Comparison of ENCODE assay signal across 9 cellular contexts in genomic region chr17:78840530-78840779, GRCh38. TPM values are rescaled to one million over a fixed set of nuclear protein-coding genes. Genes with fewer than 3 reads are reported as not detected.
DNase-seq lines count a peak whose midpoint lies in the region; ATAC-seq, FAIRE-seq and TF ChIP-seq lines count a peak whose summit lies in the region.
"Had no signal": no experiment of that assay in that cellular context is flagged by ENCODE, and none has a peak within 500 bp of the region (broad histone marks: within the 10 kb centered on the region; RNA-seq: fewer than 3 reads in every experiment).

No MANE protein-coding gene starts in this region.

- H4K5ac ChIP-seq in H1 (ENCODE audit: insufficient read length, low read depth, low read length) = no peak overlapping the region

- no peak overlapping the region for H3K23ac ChIP-seq in H1 (ENCODE audit: insufficient read length)
- H3K23ac ChIP-seq in neuronal stem cell (ENCODE audit: low read depth, low read length, poor library complexity) = peak overlapping the region; percentile 75

- no peak overlapping the region for H2AK5ac ChIP-seq in H1 (ENCODE audit: low read depth, low read length)
- peak overlapping the region; percentile 82 for H2AK5ac ChIP-seq in neuronal stem cell (ENCODE audit: low read depth, low read length)

- H2BK120ac ChIP-seq in H1 (replicated peaks; ENCODE audit: low read depth, low read length) = no peak overlapping the region
- no peak overlapping the region for H2BK120ac ChIP-seq in neuronal stem cell (ENCODE audit: low read depth, low read length)

- H2BK12ac ChIP-seq in H1 (ENCODE audit: low read depth, low read length) = no peak overlapping the region
- no peak overlapping the region for H2BK12ac ChIP-seq in neuronal stem cell (ENCODE audit: low read length)

- H3K9me3 ChIP-seq in DND-41 (ENCODE audit: insufficient read depth, low read length, severe bottlenecking) = no peaks in the 10 kb centered on the region
- no peaks in the 10 kb centered on the region for H3K9me3 ChIP-seq in MM.1S (replicated peaks; ENCODE audit: insufficient read depth, low read length)
- no peaks in the 10 kb centered on the region for H3K9me3 ChIP-seq in H1 (ENCODE audit: insufficient read depth in 2 of 2, low read depth in 1 of 2, low read length in 1 of 2)
- no peaks in the 10 kb centered on the region for H3K9me3 ChIP-seq in neuronal stem cell (replicated peaks in 1 of 2; ENCODE audit: control insufficient read depth in 2 of 2, insufficient read depth in 1 of 2, low read depth in 1 of 2, low read length in 2 of 2)

- no peak for DNase-seq in DND-41
- DNase-seq in MM.1S = no peak
- no peak for DNase-seq in H1 (ENCODE audit: low read depth in 1 of 2, low spot score in 2 of 2)
- DNase-seq in neuronal stem cell (ENCODE audit: low spot score) = no peak
- no peak for DNase-seq in SHP77 (lab: John Stamatoyannopoulos, UW)
- DNase-seq in activated effector memory CD4-positive, alpha-beta T cell treated with anti-CD3 and anti-CD28 coated beads, Interleukin-2, amount 50 U/mL, for 16 hours = no peak

- TF ChIP-seq CTCF in DND-41 (IDR thresholded peaks at IDR 0.05; ENCODE audit: borderline replicate concordance, extremely low read depth, low read length, poor library complexity, severe bottlenecking) = no peak
- no peak for TF ChIP-seq CTCF in MM.1S (IDR thresholded peaks at IDR 0.05; ENCODE audit: low read length)
- TF ChIP-seq CTCF in H1 (IDR thresholded peaks at IDR 0.05; ENCODE audit: control extremely low read depth in 1 of 3, insufficient read depth in 1 of 3, low read depth in 1 of 3, low read length in 3 of 3) = no peak

- ATAC-seq in DND-41 (ENCODE audit: insufficient read depth, low read depth) = no peak
- ATAC-seq in HG03520 (IDR thresholded peaks at IDR 0.05; ENCODE audit: unreplicated experiment) = no peak
- ATAC-seq in GM18505 (IDR thresholded peaks at IDR 0.05; ENCODE audit: unreplicated experiment) = no peak

- no peak for TF ChIP-seq RAD21 in H1 (IDR thresholded peaks at IDR 0.05 in 1 of 2, conservative IDR thresholded peaks at IDR 0.05 in 1 of 2; ENCODE audit: low read depth in 2 of 2, low read length in 2 of 2)

- H3K79me2 ChIP-seq in DND-41 (ENCODE audit: insufficient read depth, low read length) (peaks cover 43% of the 10 kb centered on the region), MM.1S (ENCODE audit: low read length) (peaks cover 51% of the 10 kb centered on the region), H1 (ENCODE audit: control insufficient read depth in 1 of 2, insufficient read depth in 2 of 2, low read length in 2 of 2) (peaks cover 18 to 28% of the 10 kb centered on the region in 2 experiments)

- H3K56ac ChIP-seq in H1 (replicated peaks; ENCODE audit: insufficient read length, low read depth, low read length) = no peak overlapping the region

- CTCF ChIA-PET in H1 (lab: Charles Lee; ENCODE audit: partially characterized antibody) = interaction anchor here (3.1 kb wide), 1 partner anchor 14 kb away, joined by 10 read pairs; no protein-coding TSS in a partner anchor

- no peak for FAIRE-seq in H1 (lab: Jason Lieb, UNC)
- FAIRE-seq: islet of Langerhans had no signal

- H3K4me2 ChIP-seq in DND-41 (ENCODE audit: insufficient read depth, low read length) (peak overlapping the region; percentile 76), MM.1S (ENCODE audit: low read depth, low read length) (peak overlapping the region; percentile 91; the same call in 1 of the 2 replicates), H1 (ENCODE audit: insufficient read depth in 1 of 2, low read depth in 2 of 2, low read length in 2 of 2) (peak overlapping the region; percentile 84 to 99; a peak in 3 of 4 replicates), neuronal stem cell (ENCODE audit: insufficient read depth, low read length, poor library complexity, severe bottlenecking) (peak overlapping the region; percentile 98)

- no peak for TF ChIP-seq EP300 in H1 (IDR thresholded peaks at IDR 0.05; ENCODE audit: borderline replicate concordance in 1 of 2, low read depth in 2 of 2, low read length in 2 of 2)

- no peaks in the 10 kb centered on the region for H3K9me2 ChIP-seq in MM.1S (replicated peaks; ENCODE audit: insufficient read depth, low read length)

- peaks cover 36% of the 10 kb centered on the region for H4K20me1 ChIP-seq in DND-41 (ENCODE audit: insufficient read depth, low read length)
- H4K20me1 ChIP-seq in MM.1S (ENCODE audit: insufficient read depth, low read length) = 0 out of 2 replicates have a peak, but pooled peaks cover 6% of the 10 kb centered on the region
- peaks cover 7 to 18% of the 10 kb centered on the region in 2 experiments for H4K20me1 ChIP-seq in H1 (replicated peaks in 1 of 2; ENCODE audit: control insufficient read depth in 1 of 2, insufficient read depth in 2 of 2, low read length in 2 of 2)

- H4K91ac ChIP-seq in H1 (replicated peaks; ENCODE audit: insufficient read length, low read length) (no peak overlapping the region), neuronal stem cell (ENCODE audit: low read depth, low read length, poor library complexity) (no peak overlapping the region)

- peaks cover 31% of the 10 kb centered on the region for H3K4me1 ChIP-seq in DND-41 (ENCODE audit: insufficient read depth, low read length)
- H3K4me1 ChIP-seq in MM.1S (ENCODE audit: low read length) = peaks cover 17% of the 10 kb centered on the region
- peaks cover 2 to 12% (median 5%) of the 10 kb centered on the region in 4 experiments for H3K4me1 ChIP-seq in H1 (replicated peaks in 1 of 4; ENCODE audit: control insufficient read depth in 3 of 4, insufficient read depth in 4 of 4, low read length in 3 of 4)
- H3K4me1 ChIP-seq in neuronal stem cell (ENCODE audit: control insufficient read depth in 2 of 2, insufficient read depth in 1 of 2, low read depth in 1 of 2, low read length in 2 of 2) = peaks cover 4 to 11% of the 10 kb centered on the region in 2 donors

- peak overlapping the region; percentile 75 to 91 for H3K4me3 ChIP-seq in DND-41 (ENCODE audit: low read depth in 1 of 2, low read length in 2 of 2)
- peak overlapping the region; percentile 78 for H3K4me3 ChIP-seq in MM.1S (ENCODE audit: low read length)
- peak overlapping the region; percentile 68 to 93 (median 86) for H3K4me3 ChIP-seq in H1 (ENCODE audit: extremely low read depth in 1 of 4, insufficient read depth in 2 of 4, low read depth in 3 of 4, low read length in 4 of 4)
- peak overlapping the region; percentile 60 to 94 for H3K4me3 ChIP-seq in neuronal stem cell (ENCODE audit: low read length in 2 of 2)

- H3K27ac ChIP-seq in DND-41 (ENCODE audit: low read length) (peak overlapping the region; percentile 19), MM.1S (ENCODE audit: low read length) (peak overlapping the region; percentile 92), H1 (ENCODE audit: low read depth, low read length) (peak overlapping the region; percentile 85; the same call in 1 of the 2 replicates), neuronal stem cell (replicated peaks; ENCODE audit: low read length) (peak overlapping the region; percentile 58)

- H2BK20ac ChIP-seq in H1 (ENCODE audit: low read length) = no peak overlapping the region

- peaks cover 31% of the 10 kb centered on the region for H3K36me3 ChIP-seq in DND-41 (ENCODE audit: insufficient read depth, low read length)
- peaks cover 13% of the 10 kb centered on the region; the same call in 1 of the 2 replicates for H3K36me3 ChIP-seq in MM.1S (replicated peaks; ENCODE audit: insufficient read depth, low read length)
- H3K36me3 ChIP-seq in H1 (ENCODE audit: control insufficient read depth in 2 of 4, insufficient read depth in 4 of 4, low read length in 3 of 4) = peaks cover 13 to 26% (median 21%) of the 10 kb centered on the region in 4 experiments
- peaks cover 16 to 29% of the 10 kb centered on the region in 2 donors for H3K36me3 ChIP-seq in neuronal stem cell (replicated peaks in 1 of 2; ENCODE audit: control insufficient read depth in 2 of 2, insufficient read depth in 2 of 2, low read length in 2 of 2)

- H3K18ac ChIP-seq in H1 (ENCODE audit: extremely low read depth, low read length) = no peak overlapping the region
- H3K18ac ChIP-seq in neuronal stem cell (ENCODE audit: low read length) = peak overlapping the region; percentile 88

- H3K79me1 ChIP-seq in H1 (ENCODE audit: low read depth, low read length) = peaks cover 5% of the 10 kb centered on the region
- H3K79me1 ChIP-seq in neuronal stem cell (ENCODE audit: low read depth, low read length) = peaks cover 9% of the 10 kb centered on the region

- POLR2A ChIA-PET in H1 (lab: Charles Lee; ENCODE audit: partially characterized antibody) = interaction anchor here (0.6 to 2.3 kb wide), 7 partner anchors 9 to 413 kb away, joined by 3 to 9 read pairs (median 4); no protein-coding TSS in a partner anchor

- TF ChIP-seq POLR2A in H1 (IDR thresholded peaks at IDR 0.05; ENCODE audit: control extremely low read depth in 1 of 2, low read depth in 2 of 2, low read length in 2 of 2) = peak in 1 of 2 experiments; percentile 86; a peak in 1 of 3 replicates
- TF ChIP-seq POLR2A in GM18505 (IDR thresholded peaks at IDR 0.05; ENCODE audit: borderline replicate concordance, extremely low read depth, insufficient read depth, insufficient read length) = no peak

- WGBS in H1 (ENCODE audit: extremely low coverage in 1 of 2, insufficient coverage in 1 of 2, insufficient read length in 1 of 2, insufficient replicate concordance in 2 of 2, low coverage in 1 of 2, low lambda C conversion rate in 2 of 2, missing lambda C conversion rate in 1 of 2), 2 experiments = 13% methylated on average over 3 of the region's 35 CpGs; no CpG with 5 or more reads in 1 of the 2 experiments
- WGBS in neuronal stem cell (ENCODE audit: extremely low coverage in 2 of 2, insufficient read length in 2 of 2, insufficient replicate concordance in 1 of 2), 2 donors = no CpG with 5 or more reads among the region's 35 CpGs

- H3K23me2 ChIP-seq in H1 (ENCODE audit: low read depth, low read length) = peaks cover 3% of the 10 kb centered on the region

- peaks cover 9% of the 10 kb centered on the region; the same call in 1 of the 2 replicates for H3F3A ChIP-seq in MM.1S (ENCODE audit: insufficient read depth, low read length)

- H3K27me3 ChIP-seq in DND-41 (ENCODE audit: insufficient read depth, low read length, poor library complexity) = no peaks in the 10 kb centered on the region
- no peaks in the 10 kb centered on the region for H3K27me3 ChIP-seq in MM.1S (replicated peaks; ENCODE audit: insufficient read depth, low read length)
- no peaks in the 10 kb centered on the region for H3K27me3 ChIP-seq in H1 (replicated peaks in 1 of 4; ENCODE audit: control insufficient read depth in 3 of 4, extremely low read depth in 1 of 4, insufficient read depth in 3 of 4, low read length in 3 of 4)
- no peaks in the 10 kb centered on the region for H3K27me3 ChIP-seq in neuronal stem cell (ENCODE audit: control insufficient read depth in 3 of 3, insufficient read depth in 3 of 3, low read depth in 1 of 3, low read length in 3 of 3)

- H4K8ac ChIP-seq in H1 (ENCODE audit: extremely low read depth, insufficient read depth, low read length) = peak overlapping the region; percentile 92; the same call in 1 of the 2 replicates
- H4K8ac ChIP-seq in neuronal stem cell (ENCODE audit: low read depth, low read length) = no peak overlapping the region

- H2BK5ac ChIP-seq in H1 (ENCODE audit: low read depth, low read length) (no peak overlapping the region), neuronal stem cell (ENCODE audit: low read length) (peak overlapping the region; percentile 46)

- H3K14ac ChIP-seq in H1 (ENCODE audit: insufficient read length) (no peak overlapping the region), neuronal stem cell (ENCODE audit: low read length) (peak overlapping the region; percentile 27)

- H3K4ac ChIP-seq in H1 (replicated peaks; ENCODE audit: insufficient read length, low read depth, low read length) (no peak overlapping the region), neuronal stem cell (ENCODE audit: low read length) (no peak overlapping the region)

- H2AFZ ChIP-seq in DND-41 (ENCODE audit: low read depth, low read length) = peak overlapping the region; percentile 27
- no peak overlapping the region for H2AFZ ChIP-seq in MM.1S (ENCODE audit: low read length)
- no peak overlapping the region for H2AFZ ChIP-seq in H1 (ENCODE audit: low read length)
- peak overlapping the region; percentile 97 for H2AFZ ChIP-seq in neuronal stem cell (ENCODE audit: low read length)

- H3K9ac ChIP-seq in DND-41 (ENCODE audit: low read depth, low read length) (peak overlapping the region; percentile 80), MM.1S (ENCODE audit: low read length) (peak overlapping the region; percentile 98), H1 (replicated peaks in 1 of 4; ENCODE audit: extremely low read depth in 1 of 4, low read depth in 3 of 4, low read length in 3 of 4) (peak overlapping the region; percentile 82 to 98 (median 88)), neuronal stem cell (ENCODE audit: low read depth, low read length, poor library complexity) (peak overlapping the region; percentile 82)

- H2BK15ac ChIP-seq in H1 (ENCODE audit: low read length) (no peak overlapping the region), neuronal stem cell (ENCODE audit: low read length) (no peak overlapping the region)

RNA-seq across cellular contexts. Expression of gene USP36, which starts 0.2 kb away (rescaled TPM):
- 65.8 and 67.7 TPM in 2 replicates for total RNA-seq in H1 (2021; fragmentation: NEBNext Ultra II Directional; extraction: Animal tissue kit (Norgen Biotek cat#: 25700))
- 40.7 and 44.8 TPM in 2 replicates for polyA plus RNA-seq in H1 (2011; rRNA removed)
- polyA plus RNA-seq in H1 (2011; cell fraction: cytosol; rRNA removed) = 34.2 TPM
- polyA plus RNA-seq in H1 (2011; cell fraction: nucleus; rRNA removed) = 90.2 TPM
- polyA plus RNA-seq in H1 (2012, experiment 1 of 2) = 52.2 to 59.3 TPM (median 54.9 TPM) in 4 replicates
- polyA plus RNA-seq in H1 (2012, experiment 2 of 2) = 42.7 TPM
- polyA plus RNA-seq in H1 (2013, experiment 1 of 2) = 43.8 TPM
- 41.9 TPM for polyA plus RNA-seq in H1 (2013, experiment 2 of 2)
- polyA minus RNA-seq in H1 (2011; rRNA and poly(A)+ RNA removed) = 63.4 and 70.8 TPM in 2 replicates
- 22.9 TPM for polyA minus RNA-seq in H1 (2011; cell fraction: cytosol; rRNA and poly(A)+ RNA removed)
- 49.2 TPM for polyA minus RNA-seq in H1 (2011; cell fraction: nucleus; rRNA and poly(A)+ RNA removed)
- polyA plus RNA-seq in neuronal stem cell (2013, experiment 1 of 2) = 21.1 TPM
- polyA plus RNA-seq in neuronal stem cell (2013, experiment 2 of 2) = 23.6 TPM

RNA-seq across cellular contexts. Expression of gene CYTH1, which starts 58.4 kb away (rescaled TPM):
- total RNA-seq in H1 (2021; fragmentation: NEBNext Ultra II Directional; extraction: Animal tissue kit (Norgen Biotek cat#: 25700)) = 14.7 and 14.8 TPM in 2 replicates
- polyA plus RNA-seq in H1 (2011; rRNA removed) = 12.8 and 13.8 TPM in 2 replicates
- 14.2 TPM for polyA plus RNA-seq in H1 (2011; cell fraction: cytosol; rRNA removed)
- 40.9 TPM for polyA plus RNA-seq in H1 (2011; cell fraction: nucleus; rRNA removed)
- polyA plus RNA-seq in H1 (2012, experiment 1 of 2) = 10.4 to 15.6 TPM (median 10.9 TPM) in 4 replicates
- polyA plus RNA-seq in H1 (2012, experiment 2 of 2) = 4.7 TPM
- polyA plus RNA-seq in H1 (2013, experiment 1 of 2) = 9.9 TPM
- 9.8 TPM for polyA plus RNA-seq in H1 (2013, experiment 2 of 2)
- polyA minus RNA-seq in H1 (2011; rRNA and poly(A)+ RNA removed) = 16.3 and 17.5 TPM in 2 replicates
- 12.4 TPM for polyA minus RNA-seq in H1 (2011; cell fraction: cytosol; rRNA and poly(A)+ RNA removed)
- polyA minus RNA-seq in H1 (2011; cell fraction: nucleus; rRNA and poly(A)+ RNA removed) = 20.9 TPM
- 13.3 TPM for polyA plus RNA-seq in neuronal stem cell (2013, experiment 1 of 2)
- polyA plus RNA-seq in neuronal stem cell (2013, experiment 2 of 2) = 13.8 TPM

Comparison
In these comparisons a context has a peak if more than half of its experiments do, and no peak if none do; other contexts are left out.
1. H2AFZ ChIP-seq: peak in DND-41 (single experiment) and neuronal stem cell (single experiment); none in MM.1S (single experiment) and H1 (single experiment).
2. H3K27ac ChIP-seq: peak in every context shown above with its lines; median percentile 92 in MM.1S; 85 in H1; 58 in neuronal stem cell; 19 in DND-41.
3. Peak in every context shown above with its lines, with median percentiles within 50 percentile points of each other: H3K4me2 ChIP-seq, H3K4me3 ChIP-seq and H3K9ac ChIP-seq.